In genomic region chr4:86441175-86441960, GRCh38 we compare ENCODE assay signal across 1 cellular context.
TF ChIP-seq lines count a peak whose summit lies in the region.

No MANE protein-coding gene starts in this region.

TF ChIP-seq in GM23338, 12 proteins besides CTCF, POLR2A, EP300 and RAD21 (continued from another document):
- TF ChIP-seq NANOG (IDR thresholded peaks at IDR 0.05; ENCODE audit: borderline replicate concordance) (0 out of 2 replicates have a peak, but pooled peaks have one; percentile 19), ZNF331 (CRISPR knock-in tag; IDR thresholded peaks at IDR 0.05; ENCODE audit: low read depth) (no peak), REST (IDR thresholded peaks at IDR 0.05; ENCODE audit: unreplicated experiment) (no peak)
TF ChIP-seq in GM23338: peak in this region for 2.
